ENCODE assay signal across 8 cellular contexts in genomic region chr19:21890042-21890441, GRCh38. TPM values are rescaled to one million over a fixed set of nuclear protein-coding genes. Genes with fewer than 3 reads are reported as not detected.
DNase-seq lines count a peak whose midpoint lies in the region; ATAC-seq, FAIRE-seq and TF ChIP-seq lines count a peak whose summit lies in the region.
"Not testable (repeated sequence)": the region's sequence is repeated elsewhere in the genome, so short reads cannot be mapped to it uniquely, and the experiment has no call there.

No MANE protein-coding gene starts in this region.

- not testable (repeated sequence) for H3K27me3 Mint-ChIP-seq in CD4-positive, alpha-beta T cell
- peaks cover 15% of the 10 kb centered on the region for H3K27me3 Mint-ChIP-seq in stimulated activated naive CD8-positive, alpha-beta T cell treated with anti-CD3 and anti-CD28 coated beads, Interleukin-15, amount 100 ng/mL, for 72 hours

- CTCF ChIA-PET in CD4-positive, alpha-beta T cell (lab: Charles Lee); HepG2 (lab: Yijun Ruan, JAX; ENCODE audit: low intra/inter-chr PET ratio, low total read pairs): not testable (repeated sequence)

- not testable (repeated sequence) for TF ChIP-seq POLR2A in HepG2 (IDR thresholded peaks at IDR 0.05; ENCODE audit: insufficient read depth in 1 of 2, low read depth in 2 of 2, low read length in 2 of 2)

- not testable (repeated sequence) for FAIRE-seq in HepG2 (lab: Jason Lieb, UNC)

- not testable (repeated sequence) for H3K36me3 ChIP-seq in MG63; HepG2 (replicated peaks in 1 of 2; ENCODE audit: control insufficient read depth in 1 of 2, insufficient read depth in 2 of 2, low read length in 2 of 2)

- TF ChIP-seq CTCF in CD4-positive, alpha-beta T cell (IDR thresholded peaks at IDR 0.05), result peak; percentile 21
- TF ChIP-seq CTCF in HepG2 (CRISPR knock-in tag; IDR thresholded peaks at IDR 0.05), result not testable (repeated sequence)

- WGBS in HepG2 (ENCODE audit: low lambda C conversion rate), result no CpG with 5 or more reads among the region's 8 CpGs

- H4K20me1 ChIP-seq in HepG2 (ENCODE audit: insufficient read depth, low read length), result not testable (repeated sequence)

- H3K4me3 Mint-ChIP-seq in CD4-positive, alpha-beta T cell; stimulated activated naive CD8-positive, alpha-beta T cell treated with anti-CD3 and anti-CD28 coated beads, Interleukin-15, amount 100 ng/mL, for 72 hours: not testable (repeated sequence)

- DNase-seq in CD4-positive, alpha-beta T cell, result peak in 7 of 10 experiments; percentile 4 to 38 (median 9)
- DNase-seq in MG63, result peak; percentile 2
- peak; percentile 9 for DNase-seq in activated CD4-positive, alpha-beta T cell treated with anti-CD3 and anti-CD28 coated beads for 1 hour
- DNase-seq in activated effector memory CD4-positive, alpha-beta T cell treated with Interleukin-2 at 50 U/mL for 16 hours, result peak; percentile 5
- peak; percentile 4 for DNase-seq in effector CD8-positive, alpha-beta T cell (lab: John Stamatoyannopoulos, UW)
- not testable (repeated sequence) for DNase-seq in HepG2 (ENCODE audit: low spot score)
- peak; percentile 30 for DNase-seq in retina
- peak; percentile 7 to 36 for DNase-seq in stimulated activated naive CD8-positive, alpha-beta T cell treated with anti-CD3 and anti-CD28 coated beads, Interleukin-15, amount 100 ng/mL, for 72 hours

- not testable (repeated sequence) for H3K4me1 ChIP-seq in HepG2 (ENCODE audit: insufficient read depth, low read length)

- not testable (repeated sequence) for H3K9me3 Mint-ChIP-seq in CD4-positive, alpha-beta T cell; stimulated activated naive CD8-positive, alpha-beta T cell treated with anti-CD3 and anti-CD28 coated beads, Interleukin-15, amount 100 ng/mL, for 72 hours

- H3K36me3 Mint-ChIP-seq in CD4-positive, alpha-beta T cell (ENCODE audit: low read depth), result not testable (repeated sequence)

- not testable (repeated sequence) for H3K4me3 ChIP-seq in MG63; HepG2 (replicated peaks in 1 of 3; ENCODE audit: insufficient read depth in 1 of 3, low read depth in 2 of 3, low read length in 3 of 3)

- TF ChIP-seq EP300 in HepG2 (IDR thresholded peaks at IDR 0.05; ENCODE audit: low read depth in 2 of 2, low read length in 2 of 2); HepG2 (CRISPR knock-in tag; IDR thresholded peaks at IDR 0.05; ENCODE audit: borderline replicate concordance): not testable (repeated sequence)

- intact Hi-C loops in CD4-positive, alpha-beta T cell (cut with DNase I, micrococcal nuclease), result loop anchor here (2.0 to 5.0 kb wide), 2 partner anchors 133 to 1643 kb away; no protein-coding TSS in a partner anchor
- intact Hi-C loops in HepG2 (cut with micrococcal nuclease; ENCODE audit: unreplicated experiment), result not testable (repeated sequence)

- not testable (repeated sequence) for H3K27me3 ChIP-seq in CD4-positive, alpha-beta T cell (ENCODE audit: control insufficient read depth, insufficient read depth, low read length); MG63; HepG2 (ENCODE audit: control insufficient read depth in 1 of 2, insufficient read depth in 2 of 2, low read length in 2 of 2)

- H3K79me2 ChIP-seq in HepG2 (ENCODE audit: insufficient read depth, low read length), result not testable (repeated sequence)

- not testable (repeated sequence) for H2AFZ ChIP-seq in HepG2 (ENCODE audit: low read length)

- ATAC-seq in CD4-positive, alpha-beta T cell (ENCODE audit: poor library complexity); HepG2; stimulated activated naive CD8-positive, alpha-beta T cell treated with anti-CD3 and anti-CD28 coated beads, Interleukin-15, amount 100 ng/mL, for 72 hours: not testable (repeated sequence)

- not testable (repeated sequence) for H3K4me1 Mint-ChIP-seq in CD4-positive, alpha-beta T cell (ENCODE audit: low read depth); stimulated activated naive CD8-positive, alpha-beta T cell treated with anti-CD3 and anti-CD28 coated beads, Interleukin-15, amount 100 ng/mL, for 72 hours

- H3K27ac Mint-ChIP-seq in CD4-positive, alpha-beta T cell; stimulated activated naive CD8-positive, alpha-beta T cell treated with anti-CD3 and anti-CD28 coated beads, Interleukin-15, amount 100 ng/mL, for 72 hours: not testable (repeated sequence)

- not testable (repeated sequence) for H3K4me2 ChIP-seq in HepG2 (ENCODE audit: low read depth, low read length)

- not testable (repeated sequence) for H3K9me3 ChIP-seq in CD4-positive, alpha-beta T cell (ENCODE audit: control insufficient read depth, low read length); MG63
- peaks cover 51% of the 10 kb centered on the region for H3K9me3 ChIP-seq in HepG2 (ENCODE audit: low read length)

- H3K27ac ChIP-seq in CD4-positive, alpha-beta T cell (ENCODE audit: low read depth, low read length); HepG2 (ENCODE audit: extremely low read length, insufficient read depth, low read length): not testable (repeated sequence)

- not testable (repeated sequence) for BruUV-seq in HepG2 (replicated peaks; lab: Mats Ljungman, UMichigan)

- H3K9ac ChIP-seq in HepG2 (ENCODE audit: insufficient read depth, low read depth, low read length), result not testable (repeated sequence)

- in situ Hi-C loops in HepG2 (cut with HindIII; ENCODE audit: extremely low pct_ligation_motif_present, low pct_unique_long_range_greater_than_20kb), result not testable (repeated sequence)

- POLR2A ChIA-PET in CD4-positive, alpha-beta T cell (lab: Charles Lee), result interaction anchor here (0.6 kb wide), 1 partner anchor 1757 kb away, joined by 3 read pairs; no protein-coding TSS in a partner anchor
- POLR2A ChIA-PET in HepG2 (lab: Yijun Ruan, JAX), result not testable (repeated sequence)

- TF ChIP-seq RAD21 in HepG2 (CRISPR knock-in tag; IDR thresholded peaks at IDR 0.05), result not testable (repeated sequence)

TF ChIP-seq in HepG2, 621 proteins besides CTCF, POLR2A, EP300 and RAD21:
- peak; percentile 42; the same call in 1 of the 2 replicates for TF ChIP-seq STAG1 (CRISPR knock-in tag; IDR thresholded peaks at IDR 0.05)

RNA-seq across cellular contexts. Expression of gene ZNF43, which starts 54.1 kb away (rescaled TPM):
- 10 to 100 TPM; 26.1 to 30.2 TPM for total RNA-seq in CD4-positive, alpha-beta T cell
- 0.99 and 1.0 TPM in 2 replicates for total RNA-seq in MG63 (2014; rRNA removed; shearing (Covaris generic); ENCODE audit: low replicate concordance)
- total RNA-seq in HepG2 (2016; rRNA removed; fragmentation: Illumina TruSeq; extraction: Trizol), result 8.5 and 10.4 TPM in 2 replicates
- 1.3 and 1.6 TPM in 2 replicates for total RNA-seq in HepG2 (2016; cell fraction: cytosol; rRNA removed; fragmentation: Illumina TruSeq; extraction: Trizol; ENCODE audit: low read depth)
- 8.7 and 8.8 TPM in 2 replicates for total RNA-seq in HepG2 (2016; cell fraction: insoluble cytoplasmic fraction; rRNA removed; fragmentation: Illumina TruSeq; extraction: Trizol)
- 3.5 and 3.6 TPM in 2 replicates for total RNA-seq in HepG2 (2016; cell fraction: membrane; rRNA removed; fragmentation: Illumina TruSeq; extraction: Trizol)
- 15.6 and 20.8 TPM in 2 replicates for total RNA-seq in HepG2 (2016; cell fraction: nucleus; rRNA removed; fragmentation: Illumina TruSeq; extraction: Trizol)
- 2.1 and 2.9 TPM in 2 replicates for polyA plus RNA-seq in HepG2 (2011; rRNA removed)
- 0.78 and 0.90 TPM in 2 replicates for polyA plus RNA-seq in HepG2 (2011; cell fraction: cytosol; rRNA removed)
- 3.2 and 3.6 TPM in 2 replicates for polyA plus RNA-seq in HepG2 (2011; cell fraction: nucleus; rRNA removed)
- 1.4 and 1.9 TPM in 2 replicates for polyA plus RNA-seq in HepG2 (2012)
- 0.28 and 0.31 TPM in 2 replicates for polyA plus RNA-seq in HepG2 (2016; cell fraction: cytosol; fragmentation: Illumina TruSeq; extraction: Trizol; ENCODE audit: low read depth)
- polyA plus RNA-seq in HepG2 (2016; cell fraction: insoluble cytoplasmic fraction; fragmentation: Illumina TruSeq; extraction: Trizol; ENCODE audit: low read depth), result 5.8 and 6.1 TPM in 2 replicates
- 1.2 and 1.4 TPM in 2 replicates for polyA plus RNA-seq in HepG2 (2016; cell fraction: membrane; fragmentation: Illumina TruSeq; extraction: Trizol; ENCODE audit: low read depth)
- polyA plus RNA-seq in HepG2 (2016; cell fraction: nucleus; fragmentation: Illumina TruSeq; extraction: Trizol; ENCODE audit: insufficient read depth, low read depth), result 15.7 and 16.4 TPM in 2 replicates
- 0.05 and 10.1 TPM in 2 replicates for polyA minus RNA-seq in HepG2 (2011; rRNA and poly(A)+ RNA removed; ENCODE audit: low replicate concordance)
- polyA minus RNA-seq in HepG2 (2011; cell fraction: cytosol; rRNA and poly(A)+ RNA removed), result 3.2 and 3.6 TPM in 2 replicates
- 13.3 and 13.4 TPM in 2 replicates for polyA minus RNA-seq in HepG2 (2011; cell fraction: nucleus; rRNA and poly(A)+ RNA removed)
